In the genomic region with DNA sequence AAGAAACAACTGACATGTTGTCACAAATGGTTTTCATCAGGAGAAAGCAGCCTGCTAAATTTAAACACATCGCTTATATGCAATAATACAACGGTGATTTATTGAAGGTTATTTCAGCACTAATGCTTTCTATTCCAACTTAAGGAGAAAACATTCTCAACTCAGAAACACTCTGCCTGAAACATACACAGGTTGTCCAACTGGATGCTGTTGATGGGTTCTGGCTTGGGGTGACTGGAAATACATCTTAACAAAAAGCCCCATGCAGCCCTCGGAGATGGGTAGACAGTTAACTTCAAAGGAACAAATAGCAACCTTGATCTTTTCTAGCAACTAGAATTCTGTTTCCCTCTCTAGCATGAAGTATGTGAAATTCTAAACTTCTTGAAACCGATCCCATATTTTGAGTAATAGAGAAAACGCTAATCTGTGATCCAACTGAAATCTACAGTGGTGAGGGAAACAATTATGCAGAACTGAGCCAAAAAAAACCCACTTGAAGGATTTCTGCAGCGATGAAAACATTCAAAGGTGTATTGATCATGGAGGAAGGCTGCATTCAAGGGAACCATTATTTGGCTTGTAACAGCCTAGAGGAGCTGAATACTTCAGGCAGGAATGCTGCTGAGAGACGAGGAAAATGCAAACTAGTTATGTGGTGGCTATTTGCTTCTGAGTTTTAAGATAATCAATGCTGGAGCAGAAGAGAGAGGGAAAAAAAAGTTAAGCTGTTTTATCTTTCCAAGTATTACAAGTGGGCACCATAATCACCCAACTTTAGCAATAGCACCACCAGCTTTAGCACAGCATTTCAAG, we compare ENCODE assay signal across 2 cellular contexts.
TF ChIP-seq lines count a peak whose summit lies in the region.

No MANE protein-coding gene starts in this region.

TF ChIP-seq in H1, 55 proteins besides CTCF, POLR2A, EP300 and RAD21:
- TF ChIP-seq SIRT6 (IDR thresholded peaks at IDR 0.05; ENCODE audit: low read length) (no peak), TEAD4 (IDR thresholded peaks at IDR 0.05; ENCODE audit: low read depth, low read length) (peak; percentile 72; the same call in 1 of the 2 replicates), BCL11A (IDR thresholded peaks at IDR 0.05; ENCODE audit: low read depth in 2 of 2, low read length in 2 of 2) (no peak), CTBP2 (IDR thresholded peaks at IDR 0.05; ENCODE audit: borderline replicate concordance, insufficient read depth, insufficient read length, low read length) (no peak)

TF ChIP-seq in neural cell, 6 proteins besides CTCF, POLR2A, EP300 and RAD21:
- TF ChIP-seq TAF1 (IDR thresholded peaks at IDR 0.05; ENCODE audit: low read depth): no peak
- TF ChIP-seq SMC3 (conservative IDR thresholded peaks at IDR 0.05; ENCODE audit: poor library complexity): no peak
- TF ChIP-seq MXI1 (conservative IDR thresholded peaks at IDR 0.05; ENCODE audit: poor library complexity, severe bottlenecking): no peak
- TF ChIP-seq, protein P1, sequence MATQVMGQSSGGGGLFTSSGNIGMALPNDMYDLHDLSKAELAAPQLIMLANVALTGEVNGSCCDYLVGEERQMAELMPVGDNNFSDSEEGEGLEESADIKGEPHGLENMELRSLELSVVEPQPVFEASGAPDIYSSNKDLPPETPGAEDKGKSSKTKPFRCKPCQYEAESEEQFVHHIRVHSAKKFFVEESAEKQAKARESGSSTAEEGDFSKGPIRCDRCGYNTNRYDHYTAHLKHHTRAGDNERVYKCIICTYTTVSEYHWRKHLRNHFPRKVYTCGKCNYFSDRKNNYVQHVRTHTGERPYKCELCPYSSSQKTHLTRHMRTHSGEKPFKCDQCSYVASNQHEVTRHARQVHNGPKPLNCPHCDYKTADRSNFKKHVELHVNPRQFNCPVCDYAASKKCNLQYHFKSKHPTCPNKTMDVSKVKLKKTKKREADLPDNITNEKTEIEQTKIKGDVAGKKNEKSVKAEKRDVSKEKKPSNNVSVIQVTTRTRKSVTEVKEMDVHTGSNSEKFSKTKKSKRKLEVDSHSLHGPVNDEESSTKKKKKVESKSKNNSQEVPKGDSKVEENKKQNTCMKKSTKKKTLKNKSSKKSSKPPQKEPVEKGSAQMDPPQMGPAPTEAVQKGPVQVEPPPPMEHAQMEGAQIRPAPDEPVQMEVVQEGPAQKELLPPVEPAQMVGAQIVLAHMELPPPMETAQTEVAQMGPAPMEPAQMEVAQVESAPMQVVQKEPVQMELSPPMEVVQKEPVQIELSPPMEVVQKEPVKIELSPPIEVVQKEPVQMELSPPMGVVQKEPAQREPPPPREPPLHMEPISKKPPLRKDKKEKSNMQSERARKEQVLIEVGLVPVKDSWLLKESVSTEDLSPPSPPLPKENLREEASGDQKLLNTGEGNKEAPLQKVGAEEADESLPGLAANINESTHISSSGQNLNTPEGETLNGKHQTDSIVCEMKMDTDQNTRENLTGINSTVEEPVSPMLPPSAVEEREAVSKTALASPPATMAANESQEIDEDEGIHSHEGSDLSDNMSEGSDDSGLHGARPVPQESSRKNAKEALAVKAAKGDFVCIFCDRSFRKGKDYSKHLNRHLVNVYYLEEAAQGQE (IDR thresholded peaks at IDR 0.05; ENCODE audit: borderline replicate concordance): no peak
- TF ChIP-seq POLR2AphosphoS5 (IDR thresholded peaks at IDR 0.05): no peak
- TF ChIP-seq EZH2 (IDR thresholded peaks at IDR 0.05; ENCODE audit: borderline replicate concordance, insufficient read depth, low read length, poor library complexity, severe bottlenecking): no peak
TF ChIP-seq in neural cell: peak in this region for 0.
